Comparison of ENCODE assay signal across 7 cellular contexts in genomic region chr7:74195968-74196654, GRCh38. TPM values are rescaled to one million over a fixed set of nuclear protein-coding genes. Genes with fewer than 3 reads are reported as not detected.
A peak's percentile ranks its signal among the peaks of the same experiment; 100 is the strongest.
DNase-seq lines count a peak whose midpoint lies in the region; ATAC-seq, FAIRE-seq and TF ChIP-seq lines count a peak whose summit lies in the region.
"Not testable (repeated sequence)": the region's sequence is repeated elsewhere in the genome, so short reads cannot be mapped to it uniquely, and the experiment has no call there.

No MANE protein-coding gene starts in this region.

- H3K9ac ChIP-seq in astrocyte (ENCODE audit: low read length): not testable (repeated sequence)

- H3K27ac ChIP-seq in PC-9: not testable (repeated sequence)
- H3K27ac ChIP-seq in astrocyte (ENCODE audit: low read depth, low read length): peak overlapping the region; percentile 26

- not testable (repeated sequence) for H3K27me3 Mint-ChIP-seq in activated T-cell treated with anti-CD3 and anti-CD28 coated beads, Interleukin-2, amount 50 U/mL, for 72 hours (ENCODE audit: low read depth); astrocyte (ENCODE audit: low read depth, unreplicated experiment); naive thymus-derived CD8-positive, alpha-beta T cell; stimulated activated naive B cell treated with anti-CD40 and anti-IgM and Interleukin-4, amounts not matched to agents 10 μg/mL and 1 μg/mL and 100 μg/mL, for 72 hours

- peak overlapping the region; percentile 91 for H3K27ac Mint-ChIP-seq in activated T-cell treated with anti-CD3 and anti-CD28 coated beads, Interleukin-2, amount 50 U/mL, for 72 hours
- not testable (repeated sequence) for H3K27ac Mint-ChIP-seq in astrocyte (ENCODE audit: unreplicated experiment)
- peak overlapping the region in 9 of 10 donors; percentile 20 to 86 (median 75) for H3K27ac Mint-ChIP-seq in naive thymus-derived CD8-positive, alpha-beta T cell
- H3K27ac Mint-ChIP-seq in stimulated activated naive B cell treated with anti-CD40 and anti-IgM and Interleukin-4, amounts not matched to agents 10 μg/mL and 1 μg/mL and 100 μg/mL, for 72 hours: peak overlapping the region; percentile 67

- not testable (repeated sequence) for DNase-seq in PC-9; activated T-cell treated with anti-CD3 and anti-CD28 coated beads, Interleukin-2, amount 50 U/mL, for 72 hours; astrocyte (ENCODE audit: low read depth); naive thymus-derived CD8-positive, alpha-beta T cell; stimulated activated naive B cell treated with anti-CD40 and anti-IgM and Interleukin-4, amounts not matched to agents 10 μg/mL and 1 μg/mL and 100 μg/mL, for 72 hours
- DNase-seq in fibroblast of pulmonary artery (ENCODE audit: low read depth) (peak; percentile 17), hypothalamus (lab: John Stamatoyannopoulos, UW) (peak in 30 of 51 donors; percentile 8 to 69 (median 32))

- FAIRE-seq in astrocyte (lab: Jason Lieb, UNC): not testable (repeated sequence)

- not testable (repeated sequence) for H3K4me1 ChIP-seq in PC-9 (replicated peaks; ENCODE audit: insufficient read depth)
- H3K4me1 ChIP-seq in astrocyte (ENCODE audit: insufficient read depth, low read length): peaks cover 15% of the 10 kb centered on the region

- POLR2A ChIA-PET in PC-9 (lab: Charles Lee; ENCODE audit: unreplicated experiment): not testable (repeated sequence)
- POLR2A ChIA-PET in naive thymus-derived CD8-positive, alpha-beta T cell (lab: Charles Lee): interaction anchor here (1.6 kb wide), 1 partner anchor 23 kb away, joined by 6 read pairs; no protein-coding TSS in a partner anchor

- not testable (repeated sequence) for H3K4me3 ChIP-seq in PC-9; astrocyte (ENCODE audit: insufficient read depth, low read depth, low read length); fibroblast of pulmonary artery (replicated peaks; ENCODE audit: low read depth, low read length)

- H4K20me1 ChIP-seq in PC-9 (ENCODE audit: insufficient read depth) (peaks cover 16% of the 10 kb centered on the region), astrocyte (ENCODE audit: insufficient read depth, low read length) (peaks cover 47% of the 10 kb centered on the region)

- not testable (repeated sequence) for H3K9me3 ChIP-seq in PC-9 (ENCODE audit: insufficient read depth, low read depth); astrocyte (ENCODE audit: insufficient read depth, low read depth, low read length)

- ATAC-seq in activated T-cell treated with anti-CD3 and anti-CD28 coated beads, Interleukin-2, amount 50 U/mL, for 72 hours (replicated peaks in 1 of 2); naive thymus-derived CD8-positive, alpha-beta T cell; stimulated activated naive B cell treated with anti-CD40 and anti-IgM and Interleukin-4, amounts not matched to agents 10 μg/mL and 1 μg/mL and 100 μg/mL, for 72 hours (replicated peaks): not testable (repeated sequence)

- H3K79me2 ChIP-seq in PC-9 (ENCODE audit: low read depth): not testable (repeated sequence)
- peaks cover 25% of the 10 kb centered on the region for H3K79me2 ChIP-seq in astrocyte (ENCODE audit: insufficient read depth, low read length)

- H3K36me3 ChIP-seq in PC-9 (ENCODE audit: low read depth) (peaks cover 14% of the 10 kb centered on the region), astrocyte (ENCODE audit: insufficient read depth, low read length) (peaks cover 35% of the 10 kb centered on the region)

- H3K9me3 Mint-ChIP-seq in activated T-cell treated with anti-CD3 and anti-CD28 coated beads, Interleukin-2, amount 50 U/mL, for 72 hours; astrocyte (ENCODE audit: unreplicated experiment); naive thymus-derived CD8-positive, alpha-beta T cell; stimulated activated naive B cell treated with anti-CD40 and anti-IgM and Interleukin-4, amounts not matched to agents 10 μg/mL and 1 μg/mL and 100 μg/mL, for 72 hours: not testable (repeated sequence)

- intact Hi-C loops in PC-9 (cut with micrococcal nuclease; ENCODE audit: unreplicated experiment): not testable (repeated sequence)

- H2AFZ ChIP-seq in PC-9; astrocyte (ENCODE audit: low read depth, low read length): not testable (repeated sequence)

- TSS peak; percentile 16 for BruUV-seq in PC-9 (replicated peaks; lab: Mats Ljungman, UMichigan)

- H3K9me2 ChIP-seq in PC-9 (ENCODE audit: insufficient read depth): not testable (repeated sequence)

- not testable (repeated sequence) for H3K4me3 Mint-ChIP-seq in activated T-cell treated with anti-CD3 and anti-CD28 coated beads, Interleukin-2, amount 50 U/mL, for 72 hours; astrocyte (ENCODE audit: unreplicated experiment); stimulated activated naive B cell treated with anti-CD40 and anti-IgM and Interleukin-4, amounts not matched to agents 10 μg/mL and 1 μg/mL and 100 μg/mL, for 72 hours
- H3K4me3 Mint-ChIP-seq in naive thymus-derived CD8-positive, alpha-beta T cell: peak overlapping the region in 4 of 10 donors; percentile 44 to 66 (median 60)

- peaks cover 4 to 23% of the 10 kb centered on the region in 2 donors for H3K36me3 Mint-ChIP-seq in activated T-cell treated with anti-CD3 and anti-CD28 coated beads, Interleukin-2, amount 50 U/mL, for 72 hours (ENCODE audit: insufficient read depth in 2 of 2)
- peaks cover 22% of the 10 kb centered on the region for H3K36me3 Mint-ChIP-seq in astrocyte (ENCODE audit: low read depth, unreplicated experiment)
- peaks cover 0 to 71% (median 4%) of the 10 kb centered on the region in 3 donors for H3K36me3 Mint-ChIP-seq in naive thymus-derived CD8-positive, alpha-beta T cell
- H3K36me3 Mint-ChIP-seq in stimulated activated naive B cell treated with anti-CD40 and anti-IgM and Interleukin-4, amounts not matched to agents 10 μg/mL and 1 μg/mL and 100 μg/mL, for 72 hours: peaks cover 10 to 46% of the 10 kb centered on the region in 2 donors

- not testable (repeated sequence) for H3K4me1 Mint-ChIP-seq in activated T-cell treated with anti-CD3 and anti-CD28 coated beads, Interleukin-2, amount 50 U/mL, for 72 hours (ENCODE audit: low read depth); astrocyte (ENCODE audit: low read depth, unreplicated experiment)
- H3K4me1 Mint-ChIP-seq in naive thymus-derived CD8-positive, alpha-beta T cell: peaks cover 6 to 32% (median 27%) of the 10 kb centered on the region in 4 donors
- H3K4me1 Mint-ChIP-seq in stimulated activated naive B cell treated with anti-CD40 and anti-IgM and Interleukin-4, amounts not matched to agents 10 μg/mL and 1 μg/mL and 100 μg/mL, for 72 hours: peaks cover 5 to 13% of the 10 kb centered on the region in 2 donors

- peaks cover 43% of the 10 kb centered on the region for H3F3A ChIP-seq in PC-9 (ENCODE audit: insufficient read depth, low read depth)

- CTCF ChIA-PET in PC-9 (lab: Charles Lee): not testable (repeated sequence)

- not testable (repeated sequence) for H3K4me2 ChIP-seq in PC-9; astrocyte (ENCODE audit: low read length)

- TF ChIP-seq CTCF in PC-9 (conservative IDR thresholded peaks at IDR 0.05); astrocyte (IDR thresholded peaks at IDR 0.05; ENCODE audit: insufficient read depth, low read depth, low read length); fibroblast of pulmonary artery (IDR thresholded peaks at IDR 0.05; ENCODE audit: low read length, missing control alignments): not testable (repeated sequence)

- H3K27me3 ChIP-seq in PC-9 (ENCODE audit: insufficient read depth, low read depth); astrocyte (ENCODE audit: insufficient read depth, low read length): not testable (repeated sequence)

RNA-seq across cellular contexts. Expression of gene LAT2, which starts 13.7 kb away (rescaled TPM):
- total RNA-seq in PC-9 (2021) (1.8 and 3.5 TPM in 2 replicates), astrocyte (1.5 and 2.0 TPM in 2 replicates)
- total RNA-seq in activated T-cell treated with anti-CD3 and anti-CD28 coated beads, Interleukin-2, amount 50 U/mL, for 72 hours: 1 to 10 TPM; 3.7 to 7.6 TPM
- total RNA-seq in naive thymus-derived CD8-positive, alpha-beta T cell: 1 to 10 TPM; 5.8 to 6.4 TPM
- polyA plus RNA-seq in naive thymus-derived CD8-positive, alpha-beta T cell: 1 to 10 TPM in 1 of 3 donors, under 1 TPM in 2; 0.57 to 2.3 (median 0.97) TPM

RNA-seq across cellular contexts. Expression of gene EIF4H, which starts 22.0 kb away (rescaled TPM):
- total RNA-seq in PC-9 (2021): 315 and 459 TPM in 2 replicates
- total RNA-seq in activated T-cell treated with anti-CD3 and anti-CD28 coated beads, Interleukin-2, amount 50 U/mL, for 72 hours: 100 to 1,000 TPM; 452 to 457 TPM
- 323 and 361 TPM in 2 replicates for total RNA-seq in astrocyte
- total RNA-seq in naive thymus-derived CD8-positive, alpha-beta T cell: 100 to 1,000 TPM; 217 to 231 TPM
- polyA plus RNA-seq in naive thymus-derived CD8-positive, alpha-beta T cell: 100 to 1,000 TPM; 219 to 239 (median 221) TPM

RNA-seq across cellular contexts. Expression of gene RFC2, which starts 58.1 kb away (rescaled TPM):
- total RNA-seq in PC-9 (2021): 65.5 and 75.7 TPM in 2 replicates
- total RNA-seq in activated T-cell treated with anti-CD3 and anti-CD28 coated beads, Interleukin-2, amount 50 U/mL, for 72 hours: 10 to 100 TPM; 62.9 to 95.3 TPM
- total RNA-seq in astrocyte: 10.3 and 12.3 TPM in 2 replicates
- total RNA-seq in naive thymus-derived CD8-positive, alpha-beta T cell: 10 to 100 TPM; 15.6 to 16.4 TPM
- 10 to 100 TPM; 20.3 to 26.1 (median 22.5) TPM for polyA plus RNA-seq in naive thymus-derived CD8-positive, alpha-beta T cell
